In genomic region chr16:46899443-46900143, GRCh38 we compare ENCODE assay signal across 18 cellular contexts. TPM values are rescaled to one million over a fixed set of nuclear protein-coding genes. Genes with fewer than 3 reads are reported as not detected.
A peak's percentile ranks its signal among the peaks of the same experiment; 100 is the strongest.
DNase-seq lines count a peak whose midpoint lies in the region; ATAC-seq and TF ChIP-seq lines count a peak whose summit lies in the region.
"Had no signal": no experiment of that assay in that cellular context is flagged by ENCODE, and none has a peak within 500 bp of the region (broad histone marks: within the 10 kb centered on the region; RNA-seq: fewer than 3 reads in every experiment).

No MANE protein-coding gene starts in this region.

- H3K9me3 ChIP-seq in adipocyte (ENCODE audit: control insufficient read depth, low read length) (no peaks in the 10 kb centered on the region), suprapubic skin (no peaks in the 10 kb centered on the region), mammary epithelial cell (replicated peaks; ENCODE audit: insufficient read depth, low read length) (no peaks in the 10 kb centered on the region)

- H3K4me1 ChIP-seq in adipocyte (ENCODE audit: control insufficient read depth, insufficient read depth, low read length) = peaks cover 31% of the 10 kb centered on the region
- H3K4me1 ChIP-seq in suprapubic skin = peaks cover 40% of the 10 kb centered on the region
- H3K4me1 ChIP-seq in mammary epithelial cell (ENCODE audit: insufficient read depth, low read length) = no peaks in the 10 kb centered on the region
- H3K4me1 ChIP-seq: foreskin keratinocyte had no signal

- WGBS in suprapubic skin = 80% methylated on average over 2 of the region's 9 CpGs
- WGBS in mammary epithelial cell (ENCODE audit: low coverage, missing lambda C conversion rate) = 96% methylated on average over 6 of the region's 9 CpGs

- dilution Hi-C loops in mammary epithelial cell (cut with HindIII; ENCODE audit: low sequenced_read_pairs) = no loop called here

- no peaks in the 10 kb centered on the region for H3K27me3 ChIP-seq in adipocyte (replicated peaks; ENCODE audit: control insufficient read depth, insufficient read depth, low read length)
- H3K27me3 ChIP-seq in layer of hippocampus (ENCODE audit: control insufficient read depth, insufficient read depth, low read length) = no peaks in the 10 kb centered on the region
- H3K27me3 ChIP-seq in suprapubic skin = no peaks in the 10 kb centered on the region
- no peaks in the 10 kb centered on the region for H3K27me3 ChIP-seq in mammary epithelial cell (ENCODE audit: insufficient read depth, low read length)
- H3K27me3 ChIP-seq: foreskin keratinocyte had no signal

- H4K20me1 ChIP-seq in mammary epithelial cell (ENCODE audit: insufficient read depth, low read length) = no peaks in the 10 kb centered on the region

- no peak for TF ChIP-seq POLR2A in suprapubic skin (IDR thresholded peaks at IDR 0.05)

- H3K36me3 ChIP-seq in adipocyte (ENCODE audit: control insufficient read depth, insufficient read depth, low read length, severe bottlenecking) (peaks cover 45% of the 10 kb centered on the region), suprapubic skin (peaks cover under 1% of the 10 kb centered on the region), mammary epithelial cell (ENCODE audit: insufficient read depth, low read length) (no peaks in the 10 kb centered on the region)

- H3K27ac ChIP-seq in layer of hippocampus (ENCODE audit: low read depth, low read length) (peak overlapping the region; percentile 42), suprapubic skin (peak overlapping the region; percentile 44), mammary epithelial cell (ENCODE audit: insufficient read depth, low read depth, low read length) (no peak overlapping the region), coronary artery (no peak overlapping the region)
- H3K27ac ChIP-seq: C4-2B, foreskin keratinocyte had no signal

- H3K4me2 ChIP-seq in mammary epithelial cell (ENCODE audit: insufficient read depth, low read depth, low read length) = no peak overlapping the region
- H3K4me2 ChIP-seq: GM23338 had no signal

- H3K79me2 ChIP-seq in mammary epithelial cell (ENCODE audit: insufficient read depth, low read length) = peaks cover 16% of the 10 kb centered on the region

- H3K4me3 ChIP-seq in adipocyte (ENCODE audit: low read length) (no peak overlapping the region), suprapubic skin (no peak overlapping the region), mammary epithelial cell (replicated peaks in 1 of 3; ENCODE audit: insufficient read depth in 1 of 3, low read depth in 2 of 3, low read length in 3 of 3) (no peak overlapping the region), coronary artery (no peak overlapping the region)
- H3K4me3 ChIP-seq: GM23338 had no signal

- TF ChIP-seq CTCF in suprapubic skin (IDR thresholded peaks at IDR 0.05) = no peak
- no peak for TF ChIP-seq CTCF in mammary epithelial cell (conservative IDR thresholded peaks at IDR 0.05 in 1 of 2, IDR thresholded peaks at IDR 0.05 in 1 of 2; ENCODE audit: extremely low read depth in 1 of 2, insufficient read depth in 1 of 2, low read depth in 1 of 2, low read length in 2 of 2)
- TF ChIP-seq CTCF in coronary artery (IDR thresholded peaks at IDR 0.05) = no peak

- peak overlapping the region; percentile 66 for H3K9ac ChIP-seq in adipocyte (ENCODE audit: low read length)
- no peak overlapping the region for H3K9ac ChIP-seq in mammary epithelial cell (ENCODE audit: insufficient read depth, low read length)

- in situ Hi-C loops in mammary epithelial cell (cut with MboI; ENCODE audit: low sequenced_read_pairs in 2 of 2) = loop anchor here in 1 of 2 donors (5.0 kb wide), 1 partner anchor 42 kb away; no protein-coding TSS in a partner anchor

- no peak for ATAC-seq in GM18867 (IDR thresholded peaks at IDR 0.05; ENCODE audit: unreplicated experiment)
- ATAC-seq: effector memory CD8-positive, alpha-beta T cell; GM23338; natural killer cell had no signal

- DNase-seq in HT1080 (ENCODE audit: low read depth) (peak; percentile 67), adipocyte (ENCODE audit: low read depth) (no peak), suprapubic skin (ENCODE audit: low spot score in 2 of 2) (no peak), mammary epithelial cell (no peak), coronary artery (ENCODE audit: low spot score) (no peak)
- DNase-seq: activated CD4-positive, alpha-beta T cell treated with anti-CD3 and anti-CD28 coated beads for 4 hours; activated CD8-positive, alpha-beta memory T cell treated with anti-CD3 and anti-CD28 coated beads, Interleukin-2, amount 50 U/mL, for 48 hours; activated naive CD4-positive, alpha-beta T cell treated with Interleukin-2 at 50 U/mL for 16 hours; DND-41; effector memory CD8-positive, alpha-beta T cell; foreskin keratinocyte; natural killer cell; NCI-H345; SIG-M5 had no signal

- H2AFZ ChIP-seq in mammary epithelial cell (ENCODE audit: low read depth, low read length) = no peak overlapping the region
- H2AFZ ChIP-seq: GM23338 had no signal

- no TSS peak for BruUV-seq in mammary epithelial cell (replicated peaks; lab: Mats Ljungman, UMichigan)

- no peak for TF ChIP-seq EP300 in suprapubic skin (IDR thresholded peaks at IDR 0.05)

- intact Hi-C loops in mammary epithelial cell (cut with micrococcal nuclease) = no loop called here

- CTCF ChIA-PET in mammary epithelial cell (lab: Charles Lee; ENCODE audit: low non-redundant PET) = no interaction called here

RNA-seq across cellular contexts. Expression of gene GPT2, which starts 15.4 kb away (rescaled TPM):
- 19.6 and 20.7 TPM in 2 replicates for total RNA-seq in HT1080 (2014; rRNA removed; shearing (Covaris generic))
- polyA plus RNA-seq in HT1080 (2015; cell fraction: cytosol; rRNA removed) = 32.0 and 40.0 TPM in 2 replicates
- polyA plus RNA-seq in HT1080 (2015; cell fraction: nucleus; rRNA removed) = 33.6 and 36.5 TPM in 2 replicates
- total RNA-seq in suprapubic skin = 100 to 1,000 TPM in 1 of 4 donors, 10 to 100 TPM in 3; 65.7 to 100 (median 85.0) TPM
- 10 to 100 TPM; 59.9 to 81.5 TPM for total RNA-seq in mammary epithelial cell
- polyA plus RNA-seq in mammary epithelial cell = 34.8 TPM
- polyA minus RNA-seq in mammary epithelial cell = 25.3 TPM

Comparison
In these comparisons a context has a peak if more than half of its experiments do, and no peak if none do; other contexts are left out.
1. H3K27ac ChIP-seq: peak in layer of hippocampus (single experiment) and suprapubic skin (single experiment); none in mammary epithelial cell (single experiment) and coronary artery (0 of 2).